In genomic region chrX:148618472-148619445, GRCh38 we compare ENCODE assay signal across 21 cellular contexts.
DNase-seq lines count a peak whose midpoint lies in the region; ATAC-seq, FAIRE-seq and TF ChIP-seq lines count a peak whose summit lies in the region.
"Had no signal": no experiment of that assay in that cellular context is flagged by ENCODE, and none has a peak within 500 bp of the region (broad histone marks: within the 10 kb centered on the region; RNA-seq: fewer than 3 reads in every experiment).

No MANE protein-coding gene starts in this region.

- dilution Hi-C loops in IMR-90 (cut with HindIII; ENCODE audit: low sequenced_read_pairs, unreplicated experiment) = no loop called here

- TF ChIP-seq POLR2A in A549 (IDR thresholded peaks at IDR 0.05; ENCODE audit: low read length) = no peak
- TF ChIP-seq POLR2A in IMR-90 (IDR thresholded peaks at IDR 0.05; ENCODE audit: low read depth, low read length) = no peak

- H2BK20ac ChIP-seq in IMR-90 (ENCODE audit: low read depth, low read length) = no peak overlapping the region

- H4K20me1 ChIP-seq in IMR-90 (ENCODE audit: insufficient read depth, low read length) (no peaks in the 10 kb centered on the region), astrocyte (ENCODE audit: insufficient read depth, low read length) (no peaks in the 10 kb centered on the region), hepatocyte (ENCODE audit: insufficient read depth, poor library complexity, severe bottlenecking) (no peaks in the 10 kb centered on the region)

- no peak for TF ChIP-seq CTCF in A549 (IDR thresholded peaks at IDR 0.05)
- TF ChIP-seq CTCF in IMR-90 (conservative IDR thresholded peaks at IDR 0.05; ENCODE audit: low read depth, low read length) = no peak
- TF ChIP-seq CTCF in astrocyte (IDR thresholded peaks at IDR 0.05; ENCODE audit: insufficient read depth, low read depth, low read length) = no peak
- no peak for TF ChIP-seq CTCF in hepatocyte (IDR thresholded peaks at IDR 0.05; ENCODE audit: poor library complexity)
- TF ChIP-seq CTCF in tibial artery (IDR thresholded peaks at IDR 0.05) = no peak

- TF ChIP-seq EP300 in A549 (IDR thresholded peaks at IDR 0.05) = no peak

- no peak overlapping the region for H4K91ac ChIP-seq in IMR-90 (ENCODE audit: insufficient read depth, low read depth, low read length)

- H3K4me2 ChIP-seq in A549 = no peak overlapping the region
- H3K4me2 ChIP-seq in IMR-90 (ENCODE audit: low read depth, low read length) = no peak overlapping the region
- no peak overlapping the region for H3K4me2 ChIP-seq in astrocyte (ENCODE audit: low read length)
- H3K4me2 ChIP-seq in hepatocyte = no peak overlapping the region

- FAIRE-seq in A549 (lab: Jason Lieb, UNC) (no peak), astrocyte (lab: Jason Lieb, UNC) (peak; percentile 99)
- FAIRE-seq: D721Med, GM12892, GM18507 had no signal

- H3K9me1 ChIP-seq in IMR-90 (ENCODE audit: insufficient read depth, low read length) = no peaks in the 10 kb centered on the region

- H3K9me3 ChIP-seq in A549 (no peaks in the 10 kb centered on the region), IMR-90 (ENCODE audit: control insufficient read depth, insufficient read depth, low read length) (peaks cover 2% of the 10 kb centered on the region; the same call in 1 of the 2 replicates), astrocyte (ENCODE audit: insufficient read depth, low read depth, low read length) (no peaks in the 10 kb centered on the region), hepatocyte (ENCODE audit: low read depth) (no peaks in the 10 kb centered on the region), tibial artery (no peaks in the 10 kb centered on the region)
- H3K9me3 ChIP-seq: Caco-2 had no signal

- H3K27me3 ChIP-seq in IMR-90 (ENCODE audit: control insufficient read depth, insufficient read depth, low read length) (no peaks in the 10 kb centered on the region), astrocyte (ENCODE audit: insufficient read depth, low read length) (no peaks in the 10 kb centered on the region), hepatocyte (no peaks in the 10 kb centered on the region), tibial artery (no peaks in the 10 kb centered on the region)

- TF ChIP-seq RAD21 in A549 (conservative IDR thresholded peaks at IDR 0.05 in 1 of 2, IDR thresholded peaks at IDR 0.05 in 1 of 2) (no peak), IMR-90 (IDR thresholded peaks at IDR 0.05; ENCODE audit: low read length) (no peak)

- no peak overlapping the region for H3K56ac ChIP-seq in IMR-90 (ENCODE audit: extremely low read depth, insufficient read depth, low read length)

- H2BK15ac ChIP-seq in IMR-90 (ENCODE audit: low read depth, low read length) = no peak overlapping the region

- no peaks in the 10 kb centered on the region for H3K79me1 ChIP-seq in IMR-90 (ENCODE audit: low read depth in 1 of 2, low read length in 2 of 2)

- no peak overlapping the region for H3K4me3 ChIP-seq in A549
- no peak overlapping the region for H3K4me3 ChIP-seq in IMR-90 (ENCODE audit: insufficient read depth, low read depth, low read length)
- no peak overlapping the region for H3K4me3 ChIP-seq in astrocyte (ENCODE audit: insufficient read depth, low read depth, low read length)
- H3K4me3 ChIP-seq in hepatocyte = no peak overlapping the region
- H3K4me3 ChIP-seq in tibial artery = no peak overlapping the region

- no peak overlapping the region for H3K27ac Mint-ChIP-seq in astrocyte (ENCODE audit: unreplicated experiment)
- H3K27ac Mint-ChIP-seq: B cell; CD4-positive, alpha-beta T cell; H9 had no signal

- H3K79me2 ChIP-seq in astrocyte (ENCODE audit: insufficient read depth, low read length) = no peaks in the 10 kb centered on the region
- no peaks in the 10 kb centered on the region for H3K79me2 ChIP-seq in hepatocyte

- H3K36me3 ChIP-seq in IMR-90 (ENCODE audit: control insufficient read depth, insufficient read depth, low read length) = no peaks in the 10 kb centered on the region
- no peaks in the 10 kb centered on the region for H3K36me3 ChIP-seq in astrocyte (ENCODE audit: insufficient read depth, low read length)
- no peaks in the 10 kb centered on the region for H3K36me3 ChIP-seq in hepatocyte (replicated peaks; ENCODE audit: insufficient read depth, low read depth)
- H3K36me3 ChIP-seq in tibial artery = no peaks in the 10 kb centered on the region

- no TSS peak for BruUV-seq in IMR-90 (replicated peaks; lab: Mats Ljungman, UMichigan)

- CTCF ChIA-PET in A549 (lab: Yijun Ruan, JAX) (no interaction called here), IMR-90 (lab: Yijun Ruan, JAX) (no interaction called here)

- H3K27ac ChIP-seq in A549 (no peak overlapping the region), IMR-90 (ENCODE audit: insufficient read depth, low read length) (no peak overlapping the region), astrocyte (ENCODE audit: low read depth, low read length) (no peak overlapping the region), hepatocyte (no peak overlapping the region), tibial artery (no peak overlapping the region)
- H3K27ac ChIP-seq: C4-2B had no signal

- H3K18ac ChIP-seq in IMR-90 (ENCODE audit: low read depth, low read length) = no peak overlapping the region

- no peak overlapping the region for H2AK9ac ChIP-seq in IMR-90 (replicated peaks; ENCODE audit: low read depth, low read length, poor library complexity)

- H3K4me1 ChIP-seq in A549 (no peaks in the 10 kb centered on the region), IMR-90 (ENCODE audit: control insufficient read depth, insufficient read depth, low read length) (no peaks in the 10 kb centered on the region), astrocyte (ENCODE audit: insufficient read depth, low read length) (no peaks in the 10 kb centered on the region), hepatocyte (ENCODE audit: insufficient read depth) (no peaks in the 10 kb centered on the region), tibial artery (no peaks in the 10 kb centered on the region)
- H3K4me1 ChIP-seq: Caco-2 had no signal

- no peak overlapping the region for H3K4me3 Mint-ChIP-seq in astrocyte (ENCODE audit: unreplicated experiment)
- H3K4me3 Mint-ChIP-seq: B cell; CD4-positive, alpha-beta T cell; H9 had no signal

- no peak overlapping the region for H2BK5ac ChIP-seq in IMR-90 (ENCODE audit: low read depth, low read length, poor library complexity, severe bottlenecking)

- intact Hi-C loops in IMR-90 (cut with micrococcal nuclease) = no loop called here
- intact Hi-C loops in tibial artery (cut with DNase I; ENCODE audit: low total_unique reads) = no loop called here

- no peak overlapping the region for H3K23ac ChIP-seq in IMR-90 (ENCODE audit: low read depth, low read length)

- DNase-seq in A549 (ENCODE audit: low read depth in 1 of 2, low spot score in 1 of 2) (no peak), IMR-90 (no peak), astrocyte (ENCODE audit: low read depth) (no peak), hepatocyte (ENCODE audit: low spot score) (peak; percentile 8), tibial artery (no peak), SW 1271 (lab: John Stamatoyannopoulos, UW) (no peak), anterior cingulate cortex (lab: John Stamatoyannopoulos, UW) (no peak)
- DNase-seq: 8988T; Caco-2; CD4-positive, alpha-beta T cell; DMS153; DMS79; GDM1; GOT3; H9; KBM-7 had no signal

- no peak overlapping the region for H3K14ac ChIP-seq in IMR-90 (replicated peaks; ENCODE audit: low read depth, low read length)

- H4K5ac ChIP-seq in IMR-90 (ENCODE audit: low read depth, low read length) = no peak overlapping the region

- H3K9me3 Mint-ChIP-seq in astrocyte (ENCODE audit: unreplicated experiment) = no peaks in the 10 kb centered on the region
- H3K9me3 Mint-ChIP-seq: CD4-positive, alpha-beta T cell had no signal

- H3K4ac ChIP-seq in IMR-90 (ENCODE audit: low read depth, low read length) = no peak overlapping the region

- H4K8ac ChIP-seq in IMR-90 (ENCODE audit: low read depth in 2 of 2, low read length in 2 of 2) = no peak overlapping the region

- H3K9me2 ChIP-seq in hepatocyte (replicated peaks; ENCODE audit: insufficient read depth) = no peaks in the 10 kb centered on the region

- WGBS in A549 (ENCODE audit: missing lambda C conversion rate) = 0% methylated on average over 3 of the region's 3 CpGs
- no CpG with 5 or more reads among the region's 3 CpGs for WGBS in IMR-90 (ENCODE audit: extremely low coverage in 2 of 2, insufficient read length in 1 of 2), 2 experiments
- WGBS in hepatocyte (ENCODE audit: low lambda C conversion rate, missing lambda C conversion rate) = 31% methylated on average over 3 of the region's 3 CpGs

- H3K9ac ChIP-seq in IMR-90 (ENCODE audit: low read depth, low read length) (no peak overlapping the region), astrocyte (ENCODE audit: low read length) (no peak overlapping the region)

- H2BK120ac ChIP-seq in IMR-90 (ENCODE audit: low read depth, low read length) = no peak overlapping the region

- no peaks in the 10 kb centered on the region for H3K36me3 Mint-ChIP-seq in astrocyte (ENCODE audit: low read depth, unreplicated experiment)

- no peaks in the 10 kb centered on the region for H3K27me3 Mint-ChIP-seq in astrocyte (ENCODE audit: low read depth, unreplicated experiment)
- H3K27me3 Mint-ChIP-seq: B cell; CD4-positive, alpha-beta T cell had no signal

- POLR2A ChIA-PET in A549 (lab: Yijun Ruan, JAX) (no interaction called here), IMR-90 (lab: Charles Lee; ENCODE audit: unreplicated experiment) (interaction anchor here (0.8 kb wide), 1 partner anchor 317 kb away, joined by 3 read pairs; no protein-coding TSS in a partner anchor)

- peaks cover 6% of the 10 kb centered on the region for H3K4me1 Mint-ChIP-seq in astrocyte (ENCODE audit: low read depth, unreplicated experiment)
- H3K4me1 Mint-ChIP-seq: B cell had no signal

- H2AK5ac ChIP-seq in IMR-90 (ENCODE audit: low read depth, low read length) = no peak overlapping the region

- in situ Hi-C loops in IMR-90 (cut with MboI; ENCODE audit: low sequenced_read_pairs) = no loop called here

- H2AFZ ChIP-seq in IMR-90 (replicated peaks; ENCODE audit: low read length, poor library complexity) (no peak overlapping the region), astrocyte (ENCODE audit: low read depth, low read length) (no peak overlapping the region), hepatocyte (no peak overlapping the region)

- ATAC-seq in A549 (no peak), IMR-90 (ENCODE audit: low read depth) (no peak)

TF ChIP-seq in A549, 52 proteins besides CTCF, POLR2A, EP300 and RAD21:
- TF ChIP-seq MAFK (IDR thresholded peaks at IDR 0.05; ENCODE audit: partially characterized antibody) = peak; percentile 89
- TF ChIP-seq FOXS1 (CRISPR knock-in tag; IDR thresholded peaks at IDR 0.05) = no peak
- TF ChIP-seq HOXB5 (CRISPR knock-in tag; IDR thresholded peaks at IDR 0.05) = no peak

TF ChIP-seq in IMR-90, 13 proteins besides CTCF, POLR2A, EP300 and RAD21:
- TF ChIP-seq NFE2L2 (IDR thresholded peaks at IDR 0.05; ENCODE audit: low read depth, low read length) (no peak), MAFK (IDR thresholded peaks at IDR 0.05; ENCODE audit: low read depth, low read length) (peak; percentile 97), FOS (IDR thresholded peaks at IDR 0.05; ENCODE audit: low read depth, low read length) (no peak)
